ENCODE assay signal across 26 cellular contexts in the genomic region with DNA sequence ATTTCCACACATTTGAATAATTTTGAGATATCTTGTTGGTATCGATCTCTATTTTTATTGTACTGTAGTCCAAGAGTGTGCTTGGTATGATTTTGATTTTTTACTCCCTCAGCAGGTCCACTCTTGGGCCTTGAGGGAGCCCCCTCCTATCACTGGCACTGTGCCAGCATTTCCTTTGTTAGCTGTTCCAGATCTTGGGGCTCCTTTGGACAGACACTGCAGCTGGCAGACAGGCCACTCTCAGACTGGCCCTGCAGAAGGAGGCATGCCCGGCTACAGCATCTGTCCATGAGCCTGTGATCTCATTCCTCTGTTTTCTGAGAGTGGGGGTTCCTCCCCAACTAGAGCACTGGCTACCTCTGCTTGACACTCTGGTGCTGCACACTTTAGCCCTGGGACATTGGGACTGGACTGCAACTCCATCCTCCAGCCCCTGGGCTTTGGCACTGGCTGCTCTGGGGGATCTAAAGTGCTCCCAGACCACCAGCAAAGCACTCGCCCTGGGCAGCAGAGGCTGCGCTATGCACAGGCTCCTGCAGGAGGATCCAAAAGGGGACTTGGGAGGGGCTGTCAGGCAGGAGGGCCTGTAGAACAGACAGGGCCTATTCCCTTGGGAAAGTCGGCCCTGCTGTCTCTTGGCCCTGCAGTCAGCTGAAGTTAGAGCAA.
DNase-seq lines count a peak whose midpoint lies in the region; ATAC-seq, FAIRE-seq and TF ChIP-seq lines count a peak whose summit lies in the region.
"Had no signal": no experiment of that assay in that cellular context is flagged by ENCODE, and none has a peak within 500 bp of the region (broad histone marks: within the 10 kb centered on the region; RNA-seq: fewer than 3 reads in every experiment).

No MANE protein-coding gene starts in this region.

- no TSS peak for BruUV-seq in HepG2 (replicated peaks; lab: Mats Ljungman, UMichigan)

- H3K9me2 ChIP-seq in SK-N-SH, result no peaks in the 10 kb centered on the region

- no peak for ATAC-seq in SK-N-SH treated with all-trans-retinoic acid at 6 μM for 48 hours
- ATAC-seq in WTC11, result peak; percentile 98
- ATAC-seq in HepG2, result no peak
- ATAC-seq in aorta (ENCODE audit: low FRiP score), result peak; percentile 54
- ATAC-seq in GM21723 (IDR thresholded peaks at IDR 0.05; ENCODE audit: unreplicated experiment), result no peak
- ATAC-seq: activated naive CD4-positive, alpha-beta T cell treated with anti-CD3 and anti-CD28 coated beads, Interleukin-2, amount 50 U/mL, for 72 hours; stimulated activated naive CD8-positive, alpha-beta T cell treated with anti-CD3 and anti-CD28 coated beads, Interleukin-15, amount 100 ng/mL, for 72 hours had no signal

- H4K20me1 ChIP-seq in SK-N-SH (ENCODE audit: insufficient read depth), result no peaks in the 10 kb centered on the region
- no peaks in the 10 kb centered on the region for H4K20me1 ChIP-seq in HepG2 (ENCODE audit: insufficient read depth, low read length)

- no peak overlapping the region for H3K27ac Mint-ChIP-seq in WTC11
- H3K27ac Mint-ChIP-seq: activated naive CD4-positive, alpha-beta T cell treated with anti-CD3 and anti-CD28 coated beads, Interleukin-2, amount 50 U/mL, for 72 hours; CD4-positive, alpha-beta memory T cell; stimulated activated naive CD8-positive, alpha-beta T cell treated with anti-CD3 and anti-CD28 coated beads, Interleukin-15, amount 100 ng/mL, for 72 hours had no signal

- no peaks in the 10 kb centered on the region for H3K9me3 Mint-ChIP-seq in WTC11
- H3K9me3 Mint-ChIP-seq: activated naive CD4-positive, alpha-beta T cell treated with anti-CD3 and anti-CD28 coated beads, Interleukin-2, amount 50 U/mL, for 72 hours had no signal

- H3K27ac ChIP-seq in SK-N-SH (ENCODE audit: low read depth in 2 of 2, low read length in 1 of 2), result peak overlapping the region in 1 of 2 experiments; percentile 11; a peak in 1 of 4 replicates
- H3K27ac ChIP-seq in HepG2 (ENCODE audit: extremely low read length, insufficient read depth, low read length), result no peak overlapping the region
- H3K27ac ChIP-seq in aorta (ENCODE audit: low read depth in 1 of 2, low read length in 2 of 2), result no peak overlapping the region
- H3K27ac ChIP-seq: epithelial cell of prostate, thyroid gland had no signal

- no peak overlapping the region for H3K4me3 ChIP-seq in SK-N-SH (ENCODE audit: low read depth in 2 of 2, low read length in 1 of 2)
- H3K4me3 ChIP-seq in HepG2 (replicated peaks in 1 of 3; ENCODE audit: insufficient read depth in 1 of 3, low read depth in 2 of 3, low read length in 3 of 3), result no peak overlapping the region
- H3K4me3 ChIP-seq in aorta (ENCODE audit: low read length in 2 of 2), result no peak overlapping the region
- H3K4me3 ChIP-seq: thyroid gland had no signal

- intact Hi-C loops in HepG2 (cut with micrococcal nuclease; ENCODE audit: unreplicated experiment) (no loop called here), aorta (cut with DNase I) (no loop called here)

- WGBS in SK-N-SH (ENCODE audit: low lambda C conversion rate), result 79% methylated on average over 2 of the region's 5 CpGs
- 14% methylated on average over 2 of the region's 5 CpGs for WGBS in HepG2 (ENCODE audit: low lambda C conversion rate)
- WGBS in aorta, 2 donors, result 71 to 77% methylated on average over 5 of the region's 5 CpGs

- in situ Hi-C loops in HepG2 (cut with HindIII; ENCODE audit: extremely low pct_ligation_motif_present, low pct_unique_long_range_greater_than_20kb), result no loop called here

- H3K4me1 Mint-ChIP-seq in WTC11, result peaks cover 4% of the 10 kb centered on the region
- H3K4me1 Mint-ChIP-seq: CD4-positive, alpha-beta memory T cell had no signal

- H3K36me3 ChIP-seq in SK-N-SH (replicated peaks in 1 of 2; ENCODE audit: control insufficient read depth in 1 of 2, insufficient read depth in 2 of 2, low read length in 1 of 2) (no peaks in the 10 kb centered on the region), HepG2 (replicated peaks in 1 of 2; ENCODE audit: control insufficient read depth in 1 of 2, insufficient read depth in 2 of 2, low read length in 2 of 2) (no peaks in the 10 kb centered on the region), aorta (ENCODE audit: control insufficient read depth in 1 of 2, insufficient read depth in 2 of 2, low read length in 1 of 2) (no peaks in the 10 kb centered on the region)
- H3K36me3 ChIP-seq: thyroid gland had no signal

- H3K27me3 Mint-ChIP-seq in WTC11 (ENCODE audit: low read depth), result no peaks in the 10 kb centered on the region
- H3K27me3 Mint-ChIP-seq: stimulated activated naive CD8-positive, alpha-beta T cell treated with anti-CD3 and anti-CD28 coated beads, Interleukin-15, amount 100 ng/mL, for 72 hours had no signal

- TF ChIP-seq EP300 in SK-N-SH (IDR thresholded peaks at IDR 0.05; ENCODE audit: borderline replicate concordance in 1 of 2, low read depth in 1 of 2, low read length in 1 of 2) (no peak), HepG2 (IDR thresholded peaks at IDR 0.05; ENCODE audit: low read depth in 2 of 2, low read length in 2 of 2) (no peak), HepG2 (CRISPR knock-in tag; IDR thresholded peaks at IDR 0.05; ENCODE audit: borderline replicate concordance) (no peak)

- H2AFZ ChIP-seq in SK-N-SH (ENCODE audit: low read depth) (no peak overlapping the region), HepG2 (ENCODE audit: low read length) (no peak overlapping the region)

- H3K9me3 ChIP-seq in SK-N-SH, result no peaks in the 10 kb centered on the region
- peaks cover 68% of the 10 kb centered on the region for H3K9me3 ChIP-seq in HepG2 (ENCODE audit: low read length)
- H3K9me3 ChIP-seq in aorta (ENCODE audit: control insufficient read depth, low read length), result no peaks in the 10 kb centered on the region
- H3K9me3 ChIP-seq: thyroid gland had no signal

- no peak for TF ChIP-seq CTCF in SK-N-SH (IDR thresholded peaks at IDR 0.05)
- no peak for TF ChIP-seq CTCF in WTC11 (IDR thresholded peaks at IDR 0.05)
- no peak for TF ChIP-seq CTCF in HepG2 (CRISPR knock-in tag; IDR thresholded peaks at IDR 0.05)

- TF ChIP-seq RAD21 in SK-N-SH (IDR thresholded peaks at IDR 0.05; ENCODE audit: low read length) (no peak), HepG2 (CRISPR knock-in tag; IDR thresholded peaks at IDR 0.05) (no peak)

- no peaks in the 10 kb centered on the region for H3F3A ChIP-seq in SK-N-SH (replicated peaks; ENCODE audit: insufficient read depth)

- no peak for TF ChIP-seq POLR2A in HepG2 (IDR thresholded peaks at IDR 0.05; ENCODE audit: insufficient read depth in 1 of 2, low read depth in 2 of 2, low read length in 2 of 2)

- POLR2A ChIA-PET in SK-N-SH (lab: Yijun Ruan, JAX) (no interaction called here), WTC11 (lab: Charles Lee) (no interaction called here), HepG2 (lab: Yijun Ruan, JAX) (no interaction called here)

- H3K27me3 ChIP-seq in SK-N-SH (ENCODE audit: insufficient read depth) (no peaks in the 10 kb centered on the region), HepG2 (ENCODE audit: control insufficient read depth in 1 of 2, insufficient read depth in 2 of 2, low read length in 2 of 2) (no peaks in the 10 kb centered on the region), aorta (ENCODE audit: control insufficient read depth in 1 of 2, insufficient read depth in 2 of 2, low read length in 1 of 2) (no peaks in the 10 kb centered on the region)
- H3K27me3 ChIP-seq: thyroid gland had no signal

- peaks cover 0 to 9% of the 10 kb centered on the region in 2 experiments; a peak in 1 of 4 replicates for H3K4me1 ChIP-seq in SK-N-SH (ENCODE audit: control insufficient read depth in 1 of 2, insufficient read depth in 2 of 2, low read depth in 1 of 2, low read length in 1 of 2)
- H3K4me1 ChIP-seq in HepG2 (ENCODE audit: insufficient read depth, low read length), result no peaks in the 10 kb centered on the region
- no peaks in the 10 kb centered on the region for H3K4me1 ChIP-seq in aorta (ENCODE audit: control insufficient read depth in 1 of 2, insufficient read depth in 2 of 2, low read length in 2 of 2)
- H3K4me1 ChIP-seq: thyroid gland had no signal

- no peak for FAIRE-seq in HepG2 (lab: Jason Lieb, UNC)
- FAIRE-seq: A204.1, bronchial epithelial cell, H54, small intestine had no signal

- H3K4me3 Mint-ChIP-seq in WTC11, result no peak overlapping the region
- H3K4me3 Mint-ChIP-seq: stimulated activated naive CD8-positive, alpha-beta T cell treated with anti-CD3 and anti-CD28 coated beads, Interleukin-15, amount 100 ng/mL, for 72 hours had no signal

- no peaks in the 10 kb centered on the region for H3K79me2 ChIP-seq in SK-N-SH (ENCODE audit: insufficient read depth)
- no peaks in the 10 kb centered on the region for H3K79me2 ChIP-seq in HepG2 (ENCODE audit: insufficient read depth, low read length)

- H3K4me2 ChIP-seq in SK-N-SH, result no peak overlapping the region
- no peak overlapping the region for H3K4me2 ChIP-seq in HepG2 (ENCODE audit: low read depth, low read length)

- CTCF ChIA-PET in SK-N-SH (lab: Yijun Ruan, JAX) (no interaction called here), WTC11 (lab: Charles Lee) (no interaction called here), HepG2 (lab: Yijun Ruan, JAX; ENCODE audit: low intra/inter-chr PET ratio, low total read pairs) (no interaction called here)

- no peak overlapping the region for H3K9ac ChIP-seq in SK-N-SH
- H3K9ac ChIP-seq in HepG2 (ENCODE audit: insufficient read depth, low read depth, low read length), result no peak overlapping the region

- no peaks in the 10 kb centered on the region for H3K36me3 Mint-ChIP-seq in WTC11
- H3K36me3 Mint-ChIP-seq: activated naive CD4-positive, alpha-beta T cell treated with anti-CD3 and anti-CD28 coated beads, Interleukin-2, amount 50 U/mL, for 72 hours; CD4-positive, alpha-beta memory T cell had no signal

- peak; percentile 12 for DNase-seq in SK-N-SH
- DNase-seq in WTC11 (ENCODE audit: low spot score), result peak; percentile 29
- no peak for DNase-seq in HepG2 (ENCODE audit: low spot score)
- no peak for DNase-seq in aorta
- no peak for DNase-seq in activated CD4-positive, alpha-beta T cell treated with anti-CD3 and anti-CD28 coated beads, Interleukin-2, amount 50 U/mL, for 4 hours
- DNase-seq in germinal center (ENCODE audit: low spot score), result no peak
- DNase-seq: activated CD4-positive, alpha-beta T cell treated with anti-CD3 and anti-CD28 coated beads for 1 hour; activated T-cell treated with anti-CD3 and anti-CD28 coated beads for 4 hours; CD4-positive, alpha-beta memory T cell; effector CD4-positive, alpha-beta T cell; mammary epithelial cell; NCI-H1105 treated with DMSO at 0.1 percent for 48 hours; NCI-H2081; NCI-H446 treated with DMSO at 0.1 percent for 48 hours; NK-92 treated with Interleukin-12 subunit alpha and Interleukin-12 subunit beta, amount 100 ng/mL, for 24 hours; small intestine; stimulated activated CD8-positive, alpha-beta memory T cell treated with anti-CD3 and anti-CD28 coated beads, Interleukin-4, amount 100 ng/mL, for 48 hours; stimulated activated naive CD8-positive, alpha-beta T cell treated with anti-CD3 and anti-CD28 coated beads, Interleukin-15, amount 100 ng/mL, for 72 hours; thyroid gland had no signal

TF ChIP-seq in SK-N-SH treated with all-trans-retinoic acid at 6 μM for 48 hours, 23 proteins besides CTCF, POLR2A, EP300 and RAD21 (continues in another document):
- no peak for TF ChIP-seq CSDC2 (CRISPR knock-in tag; IDR thresholded peaks at IDR 0.05)

TF ChIP-seq in WTC11, 78 proteins besides CTCF, POLR2A, EP300 and RAD21 (continues in another document):
- no peak for TF ChIP-seq TCF7 (CRISPR knock-in tag; IDR thresholded peaks at IDR 0.05; ENCODE audit: low read depth)

TF ChIP-seq in HepG2, 621 proteins besides CTCF, POLR2A, EP300 and RAD21 (continues in another document):
- TF ChIP-seq GTF2F1 (IDR thresholded peaks at IDR 0.05; ENCODE audit: low read length), result no peak

Comparison
In these comparisons a context has a peak if more than half of its experiments do, and no peak if none do; other contexts are left out.
1. DNase-seq: peak in SK-N-SH (single experiment) and WTC11 (single experiment); none in HepG2 (single experiment), aorta (0 of 2), activated CD4-positive, alpha-beta T cell treated with anti-CD3 and anti-CD28 coated beads, Interleukin-2, amount 50 U/mL, for 4 hours (0 of 2) and germinal center (single experiment).
2. ATAC-seq: peak in WTC11 (single experiment) and aorta (single experiment); none in SK-N-SH treated with all-trans-retinoic acid at 6 μM for 48 hours (single experiment), HepG2 (single experiment) and GM21723 (single experiment).